Comparison of ENCODE assay signal across 8 cellular contexts in the genomic region with DNA sequence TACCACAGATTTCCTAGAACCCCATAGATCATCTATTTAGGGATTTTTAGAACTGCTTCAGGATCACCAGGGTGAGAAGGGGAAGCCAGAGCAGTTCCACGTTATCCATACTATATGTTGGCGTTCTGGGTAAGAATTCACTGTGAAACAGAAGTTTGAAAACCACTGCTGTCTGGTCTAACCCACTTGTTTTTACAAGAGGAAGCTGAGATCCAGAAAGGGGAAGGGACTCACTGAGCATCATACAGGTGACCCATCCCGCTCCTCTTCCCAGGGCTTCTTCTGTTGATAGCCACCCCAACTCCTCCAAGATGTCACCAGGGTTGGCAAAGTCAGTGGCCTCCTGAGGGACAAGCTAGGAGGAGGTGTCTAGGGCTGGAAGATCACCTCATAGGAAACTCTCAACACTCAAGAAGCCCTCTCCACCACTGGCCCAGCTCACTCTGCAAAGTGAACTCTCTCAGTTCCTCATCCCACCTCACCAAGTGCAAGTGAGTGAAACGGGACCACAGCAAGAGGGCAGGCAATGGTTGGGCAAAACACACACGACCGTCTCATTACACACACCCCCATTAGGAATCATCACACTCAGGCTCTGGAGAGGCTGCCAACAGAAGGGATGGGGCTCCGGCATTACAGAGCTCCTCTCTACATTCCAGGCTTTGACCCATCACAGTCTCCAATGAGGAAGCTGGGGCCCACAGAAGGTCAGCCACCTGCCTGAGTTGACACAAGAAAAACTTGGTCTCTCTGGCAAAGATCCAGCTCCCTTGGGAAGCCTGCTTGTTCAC. TPM values are rescaled to one million over a fixed set of nuclear protein-coding genes. Genes with fewer than 3 reads are reported as not detected.
A peak's percentile ranks its signal among the peaks of the same experiment; 100 is the strongest.
DNase-seq lines count a peak whose midpoint lies in the region; ATAC-seq and TF ChIP-seq lines count a peak whose summit lies in the region.

No MANE protein-coding gene starts in this region.

- TF ChIP-seq CTCF in endothelial cell (IDR thresholded peaks at IDR 0.05; ENCODE audit: unreplicated experiment) (no peak), thyroid gland (IDR thresholded peaks at IDR 0.05) (no peak), coronary artery (IDR thresholded peaks at IDR 0.05) (no peak)

- H3K4me3 ChIP-seq in thyroid gland (replicated peaks in 1 of 3): no peak overlapping the region
- no peak overlapping the region for H3K4me3 ChIP-seq in coronary artery

- DNase-seq in activated naive CD4-positive, alpha-beta T cell treated with anti-CD3 and anti-CD28 coated beads, Interleukin-2, amount 10 ng/mL, durations not matched to agents 7 days and 5 days: no peak
- DNase-seq in activated naive CD4-positive, alpha-beta T cell treated with anti-CD3 and anti-CD28 coated beads, Interleukin-2, amount 50 U/mL, for 72 hours (ENCODE audit: low spot score in 2 of 2): no peak
- no peak for DNase-seq in endothelial cell (ENCODE audit: low spot score)
- peak in 1 of 2 donors; percentile 27 for DNase-seq in thyroid gland
- DNase-seq in coronary artery (ENCODE audit: low spot score): no peak
- no peak for DNase-seq in T-helper 2 cell treated with Interferon-gamma antibody and Interleukin-4, amounts not matched to agents 5 μg/mL and 100 μg/mL, for 36 hours (ENCODE audit: low spot score)
- no peak for DNase-seq in middle frontal gyrus (ENCODE audit: extremely low spot score, low spot score)

- intact Hi-C loops in thyroid gland (cut with DNase I): loop anchor here (5.0 to 10.0 kb wide), 2 partner anchors 102 to 150 kb away; no protein-coding TSS in a partner anchor

- peaks cover 71% of the 10 kb centered on the region for H3K27me3 Mint-ChIP-seq in activated naive CD4-positive, alpha-beta T cell treated with anti-CD3 and anti-CD28 coated beads, Interleukin-2, amount 10 ng/mL, durations not matched to agents 7 days and 5 days
- peaks cover 11% of the 10 kb centered on the region for H3K27me3 Mint-ChIP-seq in endothelial cell (ENCODE audit: unreplicated experiment)
- H3K27me3 Mint-ChIP-seq in T-helper 2 cell treated with Interferon-gamma antibody and Interleukin-4, amounts not matched to agents 5 μg/mL and 100 μg/mL, for 36 hours (ENCODE audit: low read depth): peaks cover 36% of the 10 kb centered on the region

- peak overlapping the region in 2 of 3 donors; percentile 62 to 79 for H3K27ac ChIP-seq in thyroid gland
- H3K27ac ChIP-seq in coronary artery: no peak overlapping the region

- H3K27me3 ChIP-seq in thyroid gland: no peaks in the 10 kb centered on the region

- WGBS in thyroid gland, 2 donors: 70 to 77% methylated on average over 7 of the region's 7 CpGs

- H3K4me3 Mint-ChIP-seq in activated naive CD4-positive, alpha-beta T cell treated with anti-CD3 and anti-CD28 coated beads, Interleukin-2, amount 10 ng/mL, durations not matched to agents 7 days and 5 days: peak overlapping the region; percentile 21
- peak overlapping the region; percentile 32 for H3K4me3 Mint-ChIP-seq in endothelial cell (ENCODE audit: unreplicated experiment)
- no peak overlapping the region for H3K4me3 Mint-ChIP-seq in T-helper 2 cell treated with Interferon-gamma antibody and Interleukin-4, amounts not matched to agents 5 μg/mL and 100 μg/mL, for 36 hours

- H3K9me3 ChIP-seq in thyroid gland: no peaks in the 10 kb centered on the region

- no peaks in the 10 kb centered on the region for H3K9me3 Mint-ChIP-seq in activated naive CD4-positive, alpha-beta T cell treated with anti-CD3 and anti-CD28 coated beads, Interleukin-2, amount 10 ng/mL, durations not matched to agents 7 days and 5 days
- no peaks in the 10 kb centered on the region for H3K9me3 Mint-ChIP-seq in activated naive CD4-positive, alpha-beta T cell treated with anti-CD3 and anti-CD28 coated beads, Interleukin-2, amount 50 U/mL, for 72 hours
- H3K9me3 Mint-ChIP-seq in endothelial cell (ENCODE audit: unreplicated experiment): no peaks in the 10 kb centered on the region
- H3K9me3 Mint-ChIP-seq in T-helper 2 cell treated with Interferon-gamma antibody and Interleukin-4, amounts not matched to agents 5 μg/mL and 100 μg/mL, for 36 hours: no peaks in the 10 kb centered on the region

- H3K4me1 ChIP-seq in thyroid gland: peaks cover 20 to 27% of the 10 kb centered on the region in 2 donors

- CTCF ChIA-PET in activated naive CD4-positive, alpha-beta T cell treated with anti-CD3 and anti-CD28 coated beads, Interleukin-2, amount 10 ng/mL, durations not matched to agents 7 days and 5 days (lab: Charles Lee): interaction anchor here (3.7 to 5.8 kb wide), 3 partner anchors 99 to 434 kb away, joined by 32 to 56 read pairs (median 48); no protein-coding TSS in a partner anchor

- H3K36me3 Mint-ChIP-seq in activated naive CD4-positive, alpha-beta T cell treated with anti-CD3 and anti-CD28 coated beads, Interleukin-2, amount 10 ng/mL, durations not matched to agents 7 days and 5 days: no peaks in the 10 kb centered on the region
- no peaks in the 10 kb centered on the region for H3K36me3 Mint-ChIP-seq in activated naive CD4-positive, alpha-beta T cell treated with anti-CD3 and anti-CD28 coated beads, Interleukin-2, amount 50 U/mL, for 72 hours
- no peaks in the 10 kb centered on the region for H3K36me3 Mint-ChIP-seq in endothelial cell (ENCODE audit: low read depth, unreplicated experiment)
- H3K36me3 Mint-ChIP-seq in T-helper 2 cell treated with Interferon-gamma antibody and Interleukin-4, amounts not matched to agents 5 μg/mL and 100 μg/mL, for 36 hours (ENCODE audit: low read depth): no peaks in the 10 kb centered on the region

- H3K4me1 Mint-ChIP-seq in activated naive CD4-positive, alpha-beta T cell treated with anti-CD3 and anti-CD28 coated beads, Interleukin-2, amount 10 ng/mL, durations not matched to agents 7 days and 5 days: peaks cover 4% of the 10 kb centered on the region
- H3K4me1 Mint-ChIP-seq in endothelial cell (ENCODE audit: unreplicated experiment): peaks cover 8% of the 10 kb centered on the region
- peaks cover 5% of the 10 kb centered on the region for H3K4me1 Mint-ChIP-seq in T-helper 2 cell treated with Interferon-gamma antibody and Interleukin-4, amounts not matched to agents 5 μg/mL and 100 μg/mL, for 36 hours (ENCODE audit: low read depth)

- H3K36me3 ChIP-seq in thyroid gland: no peaks in the 10 kb centered on the region

- no peak for ATAC-seq in activated naive CD4-positive, alpha-beta T cell treated with anti-CD3 and anti-CD28 coated beads, Interleukin-2, amount 50 U/mL, for 72 hours
- ATAC-seq in HG03432 (IDR thresholded peaks at IDR 0.05; ENCODE audit: unreplicated experiment): peak; percentile 63

- H3K27ac Mint-ChIP-seq in activated naive CD4-positive, alpha-beta T cell treated with anti-CD3 and anti-CD28 coated beads, Interleukin-2, amount 10 ng/mL, durations not matched to agents 7 days and 5 days: no peak overlapping the region
- no peak overlapping the region for H3K27ac Mint-ChIP-seq in activated naive CD4-positive, alpha-beta T cell treated with anti-CD3 and anti-CD28 coated beads, Interleukin-2, amount 50 U/mL, for 72 hours
- H3K27ac Mint-ChIP-seq in endothelial cell (ENCODE audit: unreplicated experiment): no peak overlapping the region
- no peak overlapping the region for H3K27ac Mint-ChIP-seq in T-helper 2 cell treated with Interferon-gamma antibody and Interleukin-4, amounts not matched to agents 5 μg/mL and 100 μg/mL, for 36 hours

- TF ChIP-seq POLR2A in thyroid gland (IDR thresholded peaks at IDR 0.05): no peak

RNA-seq across cellular contexts. Expression of gene DAPK2, which starts 1.8 kb away (rescaled TPM):
- 1 to 10 TPM in 1 of 2 donors, under 1 TPM in 1; 0.62 to 1.0 TPM for total RNA-seq in activated naive CD4-positive, alpha-beta T cell treated with anti-CD3 and anti-CD28 coated beads, Interleukin-2, amount 50 U/mL, for 72 hours
- total RNA-seq in endothelial cell (ENCODE audit: unreplicated experiment): 10.0 TPM
- 100 to 1,000 TPM in 2 of 4 donors, 10 to 100 TPM in 2; 47.4 to 105 (median 78.7) TPM for total RNA-seq in thyroid gland

RNA-seq across cellular contexts. Expression of gene CIAO2A, which starts 49.1 kb away (rescaled TPM):
- 10 to 100 TPM; 77.9 to 95.4 TPM for total RNA-seq in activated naive CD4-positive, alpha-beta T cell treated with anti-CD3 and anti-CD28 coated beads, Interleukin-2, amount 50 U/mL, for 72 hours
- total RNA-seq in endothelial cell (ENCODE audit: unreplicated experiment): 51.4 TPM
- total RNA-seq in thyroid gland: 100 to 1,000 TPM; 104 to 144 (median 129) TPM

RNA-seq across cellular contexts. Expression of gene SNX1, which starts 51.3 kb away (rescaled TPM):
- 100 to 1,000 TPM in 1 of 2 donors, 10 to 100 TPM in 1; 58.8 to 128 TPM for total RNA-seq in activated naive CD4-positive, alpha-beta T cell treated with anti-CD3 and anti-CD28 coated beads, Interleukin-2, amount 50 U/mL, for 72 hours
- total RNA-seq in endothelial cell (ENCODE audit: unreplicated experiment): 128 TPM
- total RNA-seq in thyroid gland: 100 to 1,000 TPM; 184 to 348 (median 211) TPM

Comparison
In these comparisons a context has a peak if more than half of its experiments do, and no peak if none do; other contexts are left out.
1. H3K27ac ChIP-seq: peak in thyroid gland (2 of 3); none in coronary artery (0 of 2).